ENCODE assay signal across 16 cellular contexts in the genomic region with DNA sequence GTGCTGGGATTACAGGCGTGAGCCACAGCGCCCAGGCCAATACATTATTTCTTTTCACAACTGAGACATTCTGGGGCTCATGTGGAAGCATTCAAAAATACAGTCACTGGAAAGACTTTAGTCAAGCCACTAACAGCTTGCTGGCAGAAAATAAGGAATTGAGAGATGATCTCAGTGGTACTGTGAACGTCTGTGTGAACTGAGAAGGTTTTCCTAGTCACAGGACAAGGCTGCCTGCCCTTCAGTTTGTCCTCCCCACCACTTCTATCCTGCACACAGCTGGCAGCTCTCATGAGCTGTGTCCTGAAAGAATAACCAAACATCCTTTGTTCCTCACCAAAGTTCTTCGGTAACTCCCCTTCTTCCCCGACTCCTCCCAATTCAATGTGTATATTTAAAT. TPM values are rescaled to one million over a fixed set of nuclear protein-coding genes. Genes with fewer than 3 reads are reported as not detected.
DNase-seq lines count a peak whose midpoint lies in the region; ATAC-seq and TF ChIP-seq lines count a peak whose summit lies in the region.
"Had no signal": no experiment of that assay in that cellular context is flagged by ENCODE, and none has a peak within 500 bp of the region (broad histone marks: within the 10 kb centered on the region; RNA-seq: fewer than 3 reads in every experiment).

No MANE protein-coding gene starts in this region.

- DNase-seq in AG08395 (ENCODE audit: low spot score) = peak; percentile 18
- DNase-seq in AG20443 (ENCODE audit: low spot score) = peak; percentile 26
- no peak for DNase-seq in left lung
- DNase-seq in activated naive CD4-positive, alpha-beta T cell treated with Interleukin-2 at 50 U/mL for 16 hours = no peak
- DNase-seq: CD4-positive, alpha-beta memory T cell; DMS153; DMS79; GDM1; HCEC 1CT; HFFc6; KBM-7 had no signal

- H3K27me3 ChIP-seq in left lung = no peaks in the 10 kb centered on the region
- H3K27me3 ChIP-seq: BLaER1 had no signal

- CTCF ChIA-PET in HEK293 (lab: Yijun Ruan, JAX) = interaction anchor here (0.6 kb wide), 2 partner anchors 31 to 602 kb away, joined by 3 to 4 read pairs; a partner anchor contains a TSS

- H3K9me3 ChIP-seq in HEK293 (ENCODE audit: control insufficient read depth, insufficient read depth, low read depth, low read length) = no peaks in the 10 kb centered on the region
- no peaks in the 10 kb centered on the region for H3K9me3 ChIP-seq in left lung
- H3K9me3 ChIP-seq: BLaER1 had no signal

- TF ChIP-seq CTCF in HEK293 (tag by site-specific recombination; IDR thresholded peaks at IDR 0.05) (no peak), left lung (IDR thresholded peaks at IDR 0.05) (no peak)

- H3K36me3 ChIP-seq in HEK293 (ENCODE audit: control insufficient read depth in 2 of 2, insufficient read depth in 1 of 2, low read length in 2 of 2) (no peaks in the 10 kb centered on the region), left lung (no peaks in the 10 kb centered on the region)
- H3K36me3 ChIP-seq: BLaER1 had no signal

- H3K4me3 ChIP-seq in HEK293 (ENCODE audit: low read depth, low read length) (no peak overlapping the region), left lung (no peak overlapping the region)
- H3K4me3 ChIP-seq: BLaER1 had no signal

- ATAC-seq in left lung (peak; percentile 13), HG02884 (IDR thresholded peaks at IDR 0.05; ENCODE audit: unreplicated experiment) (no peak), GM18502 (IDR thresholded peaks at IDR 0.05; ENCODE audit: poor library complexity, unreplicated experiment) (no peak)
- ATAC-seq: HepG2 had no signal

- H3K4me1 ChIP-seq in HEK293 (ENCODE audit: control insufficient read depth, insufficient read depth, low read length) (no peaks in the 10 kb centered on the region), left lung (no peaks in the 10 kb centered on the region)

- intact Hi-C loops in left lung (cut with DNase I) = no loop called here

- POLR2A ChIA-PET in HEK293 (lab: Yijun Ruan, JAX) = no interaction called here

- H3K27ac ChIP-seq in HEK293 (ENCODE audit: extremely low read depth, low read depth, low read length) (no peak overlapping the region), left lung (no peak overlapping the region)
- H3K27ac ChIP-seq: BLaER1 had no signal

TF ChIP-seq in HEK293, 187 proteins besides CTCF, POLR2A, EP300 and RAD21:
- TF ChIP-seq, protein P1, sequence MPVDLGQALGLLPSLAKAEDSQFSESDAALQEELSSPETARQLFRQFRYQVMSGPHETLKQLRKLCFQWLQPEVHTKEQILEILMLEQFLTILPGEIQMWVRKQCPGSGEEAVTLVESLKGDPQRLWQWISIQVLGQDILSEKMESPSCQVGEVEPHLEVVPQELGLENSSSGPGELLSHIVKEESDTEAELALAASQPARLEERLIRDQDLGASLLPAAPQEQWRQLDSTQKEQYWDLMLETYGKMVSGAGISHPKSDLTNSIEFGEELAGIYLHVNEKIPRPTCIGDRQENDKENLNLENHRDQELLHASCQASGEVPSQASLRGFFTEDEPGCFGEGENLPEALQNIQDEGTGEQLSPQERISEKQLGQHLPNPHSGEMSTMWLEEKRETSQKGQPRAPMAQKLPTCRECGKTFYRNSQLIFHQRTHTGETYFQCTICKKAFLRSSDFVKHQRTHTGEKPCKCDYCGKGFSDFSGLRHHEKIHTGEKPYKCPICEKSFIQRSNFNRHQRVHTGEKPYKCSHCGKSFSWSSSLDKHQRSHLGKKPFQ (tag by site-specific recombination; IDR thresholded peaks at IDR 0.05) = 0 out of 2 replicates have a peak, but pooled peaks have one; percentile 36
- TF ChIP-seq ZNF555 (tag by site-specific recombination; conservative IDR thresholded peaks at IDR 0.05) = no peak

RNA-seq across cellular contexts. Expression of a gene that starts 31.3 kb away (rescaled TPM):
- 10 to 100 TPM; 23.7 to 25.5 TPM for total RNA-seq in left lung
- total RNA-seq: CD4-positive, alpha-beta memory T cell; HepG2; HFFc6 had no signal

Comparison
In these comparisons a context has a peak if more than half of its experiments do, and no peak if none do; other contexts are left out.
1. DNase-seq: peak in AG08395 (single experiment) and AG20443 (single experiment); none in left lung (0 of 2) and activated naive CD4-positive, alpha-beta T cell treated with Interleukin-2 at 50 U/mL for 16 hours (single experiment).